ENCODE assay signal across 9 cellular contexts in genomic region chr19:36141039-36141914, GRCh38. TPM values are rescaled to one million over a fixed set of nuclear protein-coding genes. Genes with fewer than 3 reads are reported as not detected.
A peak's percentile ranks its signal among the peaks of the same experiment; 100 is the strongest.
DNase-seq lines count a peak whose midpoint lies in the region; ATAC-seq, FAIRE-seq and TF ChIP-seq lines count a peak whose summit lies in the region.
"Had no signal": no experiment of that assay in that cellular context is flagged by ENCODE, and none has a peak within 500 bp of the region (broad histone marks: within the 10 kb centered on the region; RNA-seq: fewer than 3 reads in every experiment).

No MANE protein-coding gene starts in this region.

- no peak for FAIRE-seq in H54 (lab: Jason Lieb, UNC)

- TF ChIP-seq CTCF in osteocyte (IDR thresholded peaks at IDR 0.05), result no peak

- TF ChIP-seq POLR2A in H54 (IDR thresholded peaks at IDR 0.05; ENCODE audit: low read depth, low read length), result peak; percentile 57

- peaks cover 11% of the 10 kb centered on the region for H3K4me1 Mint-ChIP-seq in activated naive CD8-positive, alpha-beta T cell (ENCODE audit: low read depth)
- peaks cover 22% of the 10 kb centered on the region for H3K4me1 Mint-ChIP-seq in osteocyte (ENCODE audit: unreplicated experiment)

- peak overlapping the region; percentile 85 for H3K27ac Mint-ChIP-seq in activated naive CD8-positive, alpha-beta T cell
- peak overlapping the region; percentile 81 for H3K27ac Mint-ChIP-seq in osteocyte (ENCODE audit: unreplicated experiment)

- H3K36me3 Mint-ChIP-seq in activated naive CD8-positive, alpha-beta T cell, result peaks cover 5% of the 10 kb centered on the region
- peaks cover 33% of the 10 kb centered on the region for H3K36me3 Mint-ChIP-seq in osteocyte (ENCODE audit: unreplicated experiment)

- H3K27me3 Mint-ChIP-seq in activated naive CD8-positive, alpha-beta T cell, result no peaks in the 10 kb centered on the region
- H3K27me3 Mint-ChIP-seq in osteocyte (ENCODE audit: unreplicated experiment), result no peaks in the 10 kb centered on the region

- ATAC-seq in Right ventricle myocardium inferior, result peak; percentile 71

- peak overlapping the region; percentile 94 for H3K4me3 Mint-ChIP-seq in activated naive CD8-positive, alpha-beta T cell
- H3K4me3 Mint-ChIP-seq in osteocyte (ENCODE audit: unreplicated experiment), result peak overlapping the region; percentile 97

- DNase-seq in DMS 273 treated with DMSO at 0.1 percent for 48 hours (lab: John Stamatoyannopoulos, UW) (peak; percentile 33), H54 (ENCODE audit: insufficient read length, low spot score) (peak; percentile 87), NCI-H1092 treated with DMSO at 0.1 percent for 48 hours (lab: John Stamatoyannopoulos, UW) (peak; percentile 70), SKM-1 (lab: John Stamatoyannopoulos, UW; ENCODE audit: unreplicated experiment) (peak; percentile 69), Right ventricle myocardium inferior (ENCODE audit: missing footprints) (peak; percentile 92), osteocyte (ENCODE audit: extremely low spot score, unreplicated experiment) (peak; percentile 94)

- intact Hi-C loops in Right ventricle myocardium inferior (cut with DNase I), result no loop called here

- peak overlapping the region; percentile 56 for H3K27ac ChIP-seq in temporal lobe (ENCODE audit: low read depth, low read length)

- H3K9me3 Mint-ChIP-seq in activated naive CD8-positive, alpha-beta T cell (ENCODE audit: low read depth), result no peaks in the 10 kb centered on the region
- no peaks in the 10 kb centered on the region for H3K9me3 Mint-ChIP-seq in osteocyte (ENCODE audit: unreplicated experiment)

RNA-seq across cellular contexts. Expression of gene CAPNS1, which starts 1.4 kb away (rescaled TPM):
- 854 TPM for total RNA-seq in Right ventricle myocardium inferior
- 789 and 808 TPM in 2 replicates for total RNA-seq in osteocyte
- total RNA-seq in temporal lobe, result 78.7 TPM

RNA-seq across cellular contexts. Expression of gene COX7A1, which starts 11.0 kb away (rescaled TPM):
- total RNA-seq in Right ventricle myocardium inferior, result 3,337 TPM
- not detected in 2 replicates for total RNA-seq in osteocyte
- 1.5 TPM for total RNA-seq in temporal lobe

RNA-seq across cellular contexts. Expression of gene TBCB, which starts 26.0 kb away (rescaled TPM):
- total RNA-seq in Right ventricle myocardium inferior (114 TPM), osteocyte (172 and 177 TPM in 2 replicates), temporal lobe (274 TPM)

RNA-seq across cellular contexts. Expression of gene POLR2I, which starts 26.6 kb away (rescaled TPM):
- 145 TPM for total RNA-seq in Right ventricle myocardium inferior
- 61.8 and 62.2 TPM in 2 replicates for total RNA-seq in osteocyte
- 41.8 TPM for total RNA-seq in temporal lobe

RNA-seq across cellular contexts. Expression of gene OVOL3, which starts 30.3 kb away (rescaled TPM):
- total RNA-seq in Right ventricle myocardium inferior, result not detected
- not detected in 2 replicates for total RNA-seq in osteocyte
- not detected for total RNA-seq in temporal lobe
- total RNA-seq: subcutaneous adipose tissue had no signal

Comparison
In these comparisons a context has a peak if more than half of its experiments do, and no peak if none do; other contexts are left out.
1. Peak in every context shown above with its lines: DNase-seq, ATAC-seq and H3K27ac ChIP-seq.
2. DNase-seq: peak in every context shown above with its lines; median percentile 94 in osteocyte; 92 in Right ventricle myocardium inferior; 87 in H54; 70 in NCI-H1092 treated with DMSO at 0.1 percent for 48 hours; 69 in SKM-1; 33 in DMS 273 treated with DMSO at 0.1 percent for 48 hours.
3. RNA of gene COX7A1, which starts 11.0 kb away (total RNA-seq): 3,337 TPM in Right ventricle myocardium inferior (single experiment); 1.5 TPM in temporal lobe (single experiment) and not detected in osteocyte; every median in the first group is over 1,000 times any median in the second.